Comparison of ENCODE assay signal across 20 cellular contexts in the genomic region with DNA sequence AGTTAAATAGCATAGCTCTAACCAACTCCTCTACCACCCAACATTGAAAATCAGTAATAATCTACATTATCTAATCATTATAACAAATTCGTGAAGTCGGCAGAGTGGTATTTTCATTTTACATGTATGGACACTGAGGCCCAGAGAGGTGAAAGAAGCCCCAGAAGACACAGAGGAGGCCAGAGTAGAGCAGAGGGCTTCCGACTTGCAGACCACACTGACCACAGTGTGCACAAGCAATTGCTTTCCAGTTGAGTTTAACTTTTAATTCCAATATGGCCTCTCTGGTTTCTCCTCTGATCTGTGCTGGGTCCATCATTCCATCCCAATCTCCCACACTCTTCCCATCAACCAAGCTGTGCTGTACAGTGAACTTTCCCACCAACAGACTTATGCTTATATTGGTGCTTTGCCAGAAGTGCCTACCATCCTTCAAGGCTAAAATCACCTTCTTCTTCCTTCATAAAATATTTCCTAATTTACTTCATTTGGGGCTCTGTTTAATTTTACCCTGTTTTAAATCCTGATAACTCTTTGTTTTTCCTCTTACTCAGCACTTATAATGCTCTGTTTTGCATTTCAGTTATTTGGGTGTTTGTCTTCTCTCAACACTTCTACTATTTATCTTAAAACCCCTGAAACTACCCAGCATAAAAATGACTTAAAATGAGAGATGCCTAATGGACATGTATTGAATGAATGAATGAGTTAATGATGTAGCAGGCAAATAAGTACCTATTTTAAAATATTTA.
DNase-seq lines count a peak whose midpoint lies in the region; ATAC-seq, FAIRE-seq and TF ChIP-seq lines count a peak whose summit lies in the region.
"Had no signal": no experiment of that assay in that cellular context is flagged by ENCODE, and none has a peak within 500 bp of the region (broad histone marks: within the 10 kb centered on the region; RNA-seq: fewer than 3 reads in every experiment).

No MANE protein-coding gene starts in this region.

- H3K4me3 ChIP-seq in A549 (no peak overlapping the region), K562 (no peak overlapping the region), mesenchymal stem cell (ENCODE audit: insufficient read depth in 1 of 2, low read depth in 1 of 2, low read length in 2 of 2) (no peak overlapping the region)
- H3K4me3 ChIP-seq: BLaER1 treated with 17β-estradiol and CSF1 and Interleukin-3, amounts not matched to agents 10 nM and 100 nM; SK-N-MC had no signal

- ATAC-seq in A549 (no peak), K562 (no peak), left cardiac atrium (no peak), HG03025 (IDR thresholded peaks at IDR 0.05; ENCODE audit: low FRiP score, unreplicated experiment) (no peak), HG03342 (IDR thresholded peaks at IDR 0.05; ENCODE audit: unreplicated experiment) (no peak)
- ATAC-seq: CD8-positive, alpha-beta T cell had no signal

- no peak overlapping the region for H4K91ac ChIP-seq in mesenchymal stem cell (ENCODE audit: low read length)

- DNase-seq in A549 (ENCODE audit: low read depth in 1 of 2, low spot score in 1 of 2): no peak
- DNase-seq in EH (ENCODE audit: low read depth): peak; percentile 36
- DNase-seq in K562 (ENCODE audit: extremely low read depth in 1 of 4, low spot score in 3 of 4): no peak
- no peak for DNase-seq in mesenchymal stem cell
- no peak for DNase-seq in left cardiac atrium
- DNase-seq: CD8-positive, alpha-beta T cell; NCI-H1092 treated with DMSO at 0.1 percent for 48 hours; NCI-H146; NCI-H2029 treated with DMSO at 0.1 percent for 48 hours; NCI-H2171; NCI-H446; NCI-H526 treated with DMSO at 0.1 percent for 48 hours; NK-92 treated with Interleukin-12 subunit alpha and Interleukin-12 subunit beta, amount 100 ng/mL, for 24 hours; SHP77 had no signal

- H2BK5ac ChIP-seq in mesenchymal stem cell (ENCODE audit: low read depth, low read length, poor library complexity, severe bottlenecking): peak overlapping the region; percentile 95

- POLR2A ChIA-PET in A549 (lab: Yijun Ruan, JAX): no interaction called here
- POLR2A ChIA-PET in K562 (lab: Yijun Ruan, JAX): interaction anchor here (1.1 kb wide), 1 partner anchor 10 kb away, joined by 3 read pairs; no protein-coding TSS in a partner anchor

- in situ Hi-C loops in K562 (cut with MboI): no loop called here

- FAIRE-seq in A549 (lab: Jason Lieb, UNC) (no peak), K562 (lab: Jason Lieb, UNC) (no peak)
- FAIRE-seq: H1, HTR-8/SVneo had no signal

- H2AFZ ChIP-seq in K562 (ENCODE audit: low read depth, low read length) (no peak overlapping the region), mesenchymal stem cell (ENCODE audit: low read depth, low read length) (no peak overlapping the region)

- no peak for TF ChIP-seq POLR2A in A549 (IDR thresholded peaks at IDR 0.05; ENCODE audit: low read length)
- TF ChIP-seq POLR2A in K562 (conservative IDR thresholded peaks at IDR 0.05): no peak

- CTCF ChIA-PET in A549 (lab: Yijun Ruan, JAX) (interaction anchor here (0.6 to 5.7 kb wide), 2 partner anchors 9 to 123 kb away, joined by 3 to 34 read pairs; no protein-coding TSS in a partner anchor), K562 (lab: Yijun Ruan, JAX; ENCODE audit: low intra/inter-chr PET ratio) (no interaction called here)

- no peak overlapping the region for H3K18ac ChIP-seq in mesenchymal stem cell (ENCODE audit: low read depth in 1 of 2, low read length in 2 of 2)

- H2BK120ac ChIP-seq in mesenchymal stem cell (ENCODE audit: low read depth, low read length): no peak overlapping the region

- no peaks in the 10 kb centered on the region for H3K9me3 ChIP-seq in A549
- H3K9me3 ChIP-seq in K562 (replicated peaks; ENCODE audit: control insufficient read depth, insufficient read depth, low read depth, low read length): 0 out of 2 replicates have a peak, but pooled peaks cover 3% of the 10 kb centered on the region
- no peaks in the 10 kb centered on the region for H3K9me3 ChIP-seq in mesenchymal stem cell (ENCODE audit: control insufficient read depth, low read length)

- no peaks in the 10 kb centered on the region for H4K20me1 ChIP-seq in K562 (replicated peaks; ENCODE audit: control insufficient read depth, insufficient read depth, low read length)
- H4K20me1 ChIP-seq: BLaER1 treated with 17β-estradiol and CSF1 and Interleukin-3, amounts not matched to agents 10 nM and 100 nM had no signal

- H3K27ac ChIP-seq in A549 (no peak overlapping the region), K562 (ENCODE audit: extremely low read depth, low read depth, low read length) (no peak overlapping the region), mesenchymal stem cell (ENCODE audit: low read length, poor library complexity, severe bottlenecking) (peak overlapping the region; percentile 97)
- H3K27ac ChIP-seq: BLaER1 treated with 17β-estradiol and CSF1 and Interleukin-3, amounts not matched to agents 10 nM and 100 nM; SK-N-MC had no signal

- TF ChIP-seq CTCF in A549 (IDR thresholded peaks at IDR 0.05) (no peak), K562 (IDR thresholded peaks at IDR 0.05 in 2 of 3, conservative IDR thresholded peaks at IDR 0.05 in 1 of 3; ENCODE audit: insufficient read depth in 2 of 3, low read depth in 1 of 3, low read length in 3 of 3) (no peak)

- TF ChIP-seq EP300 in A549 (IDR thresholded peaks at IDR 0.05) (no peak), K562 (IDR thresholded peaks at IDR 0.05; ENCODE audit: low read length) (no peak)

- peaks cover 2 to 9% of the 10 kb centered on the region in 2 experiments; a peak in 4 of 5 replicates for H3K27me3 ChIP-seq in K562 (ENCODE audit: control insufficient read depth in 2 of 2, insufficient read depth in 2 of 2, low read length in 2 of 2)
- no peaks in the 10 kb centered on the region for H3K27me3 ChIP-seq in mesenchymal stem cell (ENCODE audit: control insufficient read depth in 1 of 2, insufficient read depth in 1 of 2, low read length in 2 of 2)
- H3K27me3 ChIP-seq: BLaER1 treated with 17β-estradiol and CSF1 and Interleukin-3, amounts not matched to agents 10 nM and 100 nM had no signal

- no peak overlapping the region for H2BK12ac ChIP-seq in mesenchymal stem cell (ENCODE audit: low read length in 2 of 2)

- H3K4ac ChIP-seq in mesenchymal stem cell (ENCODE audit: low read depth in 1 of 2, low read length in 2 of 2): no peak overlapping the region

- no peak overlapping the region for H3K23ac ChIP-seq in mesenchymal stem cell (ENCODE audit: low read length in 2 of 2)

- 96% methylated on average over 3 of the region's 3 CpGs for WGBS in A549 (ENCODE audit: missing lambda C conversion rate)
- 14% methylated on average over 3 of the region's 3 CpGs for WGBS in K562 (ENCODE audit: insufficient coverage, low coverage, missing lambda C conversion rate)
- WGBS in mesenchymal stem cell: 100% methylated on average over 3 of the region's 3 CpGs

- no peak for TF ChIP-seq RAD21 in A549 (conservative IDR thresholded peaks at IDR 0.05 in 1 of 2, IDR thresholded peaks at IDR 0.05 in 1 of 2)
- TF ChIP-seq RAD21 in K562 (CRISPR knock-in tag; conservative IDR thresholded peaks at IDR 0.05 in 1 of 2, IDR thresholded peaks at IDR 0.05 in 1 of 2): no peak

- no peaks in the 10 kb centered on the region for H3K36me3 ChIP-seq in K562 (ENCODE audit: control insufficient read depth, insufficient read depth, low read length)
- no peaks in the 10 kb centered on the region for H3K36me3 ChIP-seq in mesenchymal stem cell (ENCODE audit: control insufficient read depth in 1 of 2, insufficient read depth in 2 of 2, low read depth in 1 of 2, low read length in 2 of 2)
- H3K36me3 ChIP-seq: BLaER1 treated with 17β-estradiol and CSF1 and Interleukin-3, amounts not matched to agents 10 nM and 100 nM had no signal

- H2BK15ac ChIP-seq in mesenchymal stem cell (ENCODE audit: low read depth, poor library complexity, severe bottlenecking): no peak overlapping the region

- H3K79me2 ChIP-seq in K562 (ENCODE audit: control insufficient read depth, insufficient read depth, low read length): no peaks in the 10 kb centered on the region

- no TSS peak for BruUV-seq in K562 (replicated peaks; lab: Mats Ljungman, UMichigan)

- H3K14ac ChIP-seq in mesenchymal stem cell (ENCODE audit: low read length in 2 of 2): no peak overlapping the region

- H3K4me2 ChIP-seq in A549 (no peak overlapping the region), K562 (ENCODE audit: insufficient read depth, low read length) (no peak overlapping the region), mesenchymal stem cell (ENCODE audit: low read length, poor library complexity, severe bottlenecking) (no peak overlapping the region)
- H3K4me2 ChIP-seq: BLaER1 treated with 17β-estradiol and CSF1 and Interleukin-3, amounts not matched to agents 10 nM and 100 nM had no signal

- intact Hi-C loops in K562 (cut with micrococcal nuclease): no loop called here
- intact Hi-C loops in left cardiac atrium (cut with DNase I): loop anchor here in 1 of 2 donors (10.0 kb wide), 1 partner anchor 50 kb away; no protein-coding TSS in a partner anchor

- H3K9ac ChIP-seq in K562 (ENCODE audit: insufficient read depth in 1 of 2, low read depth in 2 of 2, low read length in 2 of 2): no peak overlapping the region
- no peak overlapping the region for H3K9ac ChIP-seq in mesenchymal stem cell (ENCODE audit: low read length)
- H3K9ac ChIP-seq: BLaER1 treated with 17β-estradiol and CSF1 and Interleukin-3, amounts not matched to agents 10 nM and 100 nM had no signal

- H3K79me1 ChIP-seq in mesenchymal stem cell (replicated peaks; ENCODE audit: low read length, poor library complexity, severe bottlenecking): no peaks in the 10 kb centered on the region

- H4K8ac ChIP-seq in mesenchymal stem cell (ENCODE audit: low read length): no peak overlapping the region

- no peaks in the 10 kb centered on the region for H3K9me1 ChIP-seq in K562 (ENCODE audit: control insufficient read depth, insufficient read depth, low read length)

- H3K4me1 ChIP-seq in A549 (peaks cover 16% of the 10 kb centered on the region; the same call in 2 of the 3 replicates), K562 (replicated peaks in 1 of 2; ENCODE audit: control insufficient read depth in 2 of 2, insufficient read depth in 2 of 2, low read length in 2 of 2) (no peaks in the 10 kb centered on the region), mesenchymal stem cell (ENCODE audit: control insufficient read depth, insufficient read depth, low read depth, low read length) (peaks cover 10% of the 10 kb centered on the region)

- H2AK5ac ChIP-seq in mesenchymal stem cell (ENCODE audit: low read length, severe bottlenecking): peak overlapping the region; percentile 100

TF ChIP-seq in A549, 52 proteins besides CTCF, POLR2A, EP300 and RAD21 (continues in another document):
- no peak for TF ChIP-seq TFCP2L1 (CRISPR knock-in tag; IDR thresholded peaks at IDR 0.05)
- TF ChIP-seq, protein P1, sequence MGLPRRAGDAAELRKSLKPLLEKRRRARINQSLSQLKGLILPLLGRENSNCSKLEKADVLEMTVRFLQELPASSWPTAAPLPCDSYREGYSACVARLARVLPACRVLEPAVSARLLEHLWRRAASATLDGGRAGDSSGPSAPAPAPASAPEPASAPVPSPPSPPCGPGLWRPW (IDR thresholded peaks at IDR 0.05): no peak

TF ChIP-seq in K562, 482 proteins besides CTCF, POLR2A, EP300 and RAD21 (continues in another document):
- TF ChIP-seq BCL6 (CRISPR knock-in tag; IDR thresholded peaks at IDR 0.05) (no peak), MAFG (tag; conservative IDR thresholded peaks at IDR 0.05) (peak; percentile 51), ZNF316 (IDR thresholded peaks at IDR 0.05) (peak; percentile 79), C11orf30 (IDR thresholded peaks at IDR 0.05; ENCODE audit: low read depth) (peak; percentile 56; the same call in 1 of the 2 replicates)
